In genomic region chr6:45681860-45682488, GRCh38 we compare ENCODE assay signal across 9 cellular contexts.
A peak's percentile ranks its signal among the peaks of the same experiment; 100 is the strongest.
DNase-seq lines count a peak whose midpoint lies in the region; ATAC-seq and TF ChIP-seq lines count a peak whose summit lies in the region.
"Had no signal": no experiment of that assay in that cellular context is flagged by ENCODE, and none has a peak within 500 bp of the region (broad histone marks: within the 10 kb centered on the region; RNA-seq: fewer than 3 reads in every experiment).

No MANE protein-coding gene starts in this region.

- H3K4me1 Mint-ChIP-seq in osteocyte (ENCODE audit: unreplicated experiment), result peaks cover 17% of the 10 kb centered on the region

- H4K20me1 ChIP-seq in OCI-LY7 (ENCODE audit: insufficient read depth, low read length), result no peaks in the 10 kb centered on the region

- ATAC-seq in right cardiac atrium, result peak; percentile 29 to 37
- ATAC-seq in HG02870 (IDR thresholded peaks at IDR 0.05; ENCODE audit: unreplicated experiment), result peak; percentile 87

- H3K79me2 ChIP-seq in OCI-LY7 (ENCODE audit: insufficient read depth, low read depth, low read length), result no peaks in the 10 kb centered on the region

- H3K4me2 ChIP-seq in OCI-LY7 (ENCODE audit: low read length), result peak overlapping the region; percentile 31

- TF ChIP-seq CTCF in left ventricle myocardium inferior (IDR thresholded peaks at IDR 0.05; ENCODE audit: borderline replicate concordance), result no peak
- TF ChIP-seq CTCF in OCI-LY7 (conservative IDR thresholded peaks at IDR 0.05; ENCODE audit: low read length), result no peak
- TF ChIP-seq CTCF in fibroblast of villous mesenchyme (IDR thresholded peaks at IDR 0.05; ENCODE audit: insufficient read depth, low read depth, low read length), result no peak
- no peak for TF ChIP-seq CTCF in osteocyte (IDR thresholded peaks at IDR 0.05)
- TF ChIP-seq CTCF in A673 (conservative IDR thresholded peaks at IDR 0.05; ENCODE audit: low read depth, low read length), result no peak

- CTCF ChIA-PET in OCI-LY7 (lab: Charles Lee; ENCODE audit: unreplicated experiment), result no interaction called here
- CTCF ChIA-PET in A673 (lab: Charles Lee), result no interaction called here

- H3K27me3 Mint-ChIP-seq in osteocyte (ENCODE audit: unreplicated experiment), result no peaks in the 10 kb centered on the region

- peaks cover 2% of the 10 kb centered on the region for H3K9me3 ChIP-seq in right cardiac atrium (ENCODE audit: control insufficient read depth, low read length)
- H3K9me3 ChIP-seq in left ventricle myocardium inferior (replicated peaks), result peaks cover 29% of the 10 kb centered on the region
- H3K9me3 ChIP-seq in OCI-LY7 (ENCODE audit: low read length), result peaks cover 28% of the 10 kb centered on the region; the same call in 1 of the 2 replicates
- peaks cover 6% of the 10 kb centered on the region for H3K9me3 ChIP-seq in A673 (ENCODE audit: low read depth, low read length, poor library complexity, severe bottlenecking)

- DNase-seq in right cardiac atrium, result no peak
- no peak for DNase-seq in left ventricle myocardium inferior
- DNase-seq in OCI-LY7 (ENCODE audit: low spot score), result peak; percentile 94
- peak; percentile 70 for DNase-seq in fibroblast of villous mesenchyme (ENCODE audit: low read depth)
- no peak for DNase-seq in osteocyte (ENCODE audit: extremely low spot score, unreplicated experiment)
- no peak for DNase-seq in SW480 (ENCODE audit: low spot score)
- DNase-seq in A673 (ENCODE audit: low spot score), result no peak

- H2AFZ ChIP-seq in OCI-LY7 (ENCODE audit: low read length), result no peak overlapping the region; the same call in 1 of the 2 replicates

- no peak overlapping the region for H3K27ac ChIP-seq in right cardiac atrium (ENCODE audit: low read length)
- H3K27ac ChIP-seq in left ventricle myocardium inferior (replicated peaks), result no peak overlapping the region
- H3K27ac ChIP-seq in OCI-LY7 (ENCODE audit: low read depth, low read length, poor library complexity, severe bottlenecking), result peak overlapping the region; percentile 53
- H3K27ac ChIP-seq in A673 (ENCODE audit: low read depth, low read length, poor library complexity, severe bottlenecking), result no peak overlapping the region

- H3K36me3 ChIP-seq in left ventricle myocardium inferior (no peaks in the 10 kb centered on the region), OCI-LY7 (ENCODE audit: insufficient read depth, low read length) (no peaks in the 10 kb centered on the region; the same call in 1 of the 2 replicates), A673 (ENCODE audit: insufficient read depth, low read length, poor library complexity, severe bottlenecking) (no peaks in the 10 kb centered on the region)

- no peaks in the 10 kb centered on the region for H3K4me1 ChIP-seq in right cardiac atrium (ENCODE audit: control insufficient read depth, insufficient read depth, low read length)
- H3K4me1 ChIP-seq in left ventricle myocardium inferior, result no peaks in the 10 kb centered on the region
- peaks cover 39% of the 10 kb centered on the region for H3K4me1 ChIP-seq in OCI-LY7 (ENCODE audit: insufficient read depth, low read length, poor library complexity, severe bottlenecking)
- H3K4me1 ChIP-seq in A673 (ENCODE audit: insufficient read depth, low read length, poor library complexity, severe bottlenecking), result peaks cover 12% of the 10 kb centered on the region

- no peak overlapping the region for H3K27ac Mint-ChIP-seq in osteocyte (ENCODE audit: unreplicated experiment)
- H3K27ac Mint-ChIP-seq: nephron had no signal

- no peak overlapping the region for H3K4me3 ChIP-seq in right cardiac atrium (ENCODE audit: low read length)
- no peak overlapping the region for H3K4me3 ChIP-seq in left ventricle myocardium inferior
- no peak overlapping the region for H3K4me3 ChIP-seq in OCI-LY7 (ENCODE audit: low read depth, low read length, poor library complexity, severe bottlenecking)
- no peak overlapping the region for H3K4me3 ChIP-seq in fibroblast of villous mesenchyme (ENCODE audit: low read depth, low read length)
- no peak overlapping the region for H3K4me3 ChIP-seq in A673 (ENCODE audit: low read depth, low read length, poor library complexity, severe bottlenecking)

- POLR2A ChIA-PET in OCI-LY7 (lab: Charles Lee) (interaction anchor here (0.6 to 1.4 kb wide), 4 partner anchors 22 to 94 kb away, joined by 3 to 4 read pairs (median 4); no protein-coding TSS in a partner anchor), A673 (lab: Charles Lee; ENCODE audit: low non-redundant PET) (no interaction called here)

- peaks cover 7% of the 10 kb centered on the region for H3K9me3 Mint-ChIP-seq in osteocyte (ENCODE audit: unreplicated experiment)

- H3K9me2 ChIP-seq in OCI-LY7 (ENCODE audit: insufficient read depth, low read length), result no peaks in the 10 kb centered on the region

- BruUV-seq in OCI-LY7 (replicated peaks; lab: Mats Ljungman, UMichigan) (no TSS peak), A673 (replicated peaks; lab: Mats Ljungman, UMichigan) (no TSS peak)

- intact Hi-C loops in right cardiac atrium (cut with DNase I), result no loop called here
- intact Hi-C loops in left ventricle myocardium inferior (cut with micrococcal nuclease), result no loop called here
- intact Hi-C loops in OCI-LY7 (cut with micrococcal nuclease; ENCODE audit: unreplicated experiment), result no loop called here
- intact Hi-C loops in A673 (cut with micrococcal nuclease; ENCODE audit: unreplicated experiment), result no loop called here

- 51% methylated on average over 4 of the region's 4 CpGs for WGBS in right cardiac atrium

- H3K27me3 ChIP-seq in right cardiac atrium (ENCODE audit: control insufficient read depth, insufficient read depth) (no peaks in the 10 kb centered on the region), left ventricle myocardium inferior (ENCODE audit: low read depth) (no peaks in the 10 kb centered on the region), A673 (replicated peaks; ENCODE audit: insufficient read depth, low read depth, low read length, poor library complexity) (no peaks in the 10 kb centered on the region)

- no peaks in the 10 kb centered on the region for H3K36me3 Mint-ChIP-seq in osteocyte (ENCODE audit: unreplicated experiment)

- no peak overlapping the region for H3K4me3 Mint-ChIP-seq in osteocyte (ENCODE audit: unreplicated experiment)
- H3K4me3 Mint-ChIP-seq: nephron had no signal

Comparison
In these comparisons a context has a peak if more than half of its experiments do, and no peak if none do; other contexts are left out.
1. DNase-seq: peak in OCI-LY7 (single experiment) and fibroblast of villous mesenchyme (single experiment); none in right cardiac atrium (0 of 3), left ventricle myocardium inferior (single experiment), osteocyte (single experiment), SW480 (single experiment) and A673 (single experiment).